8 cellular contexts compared by ENCODE assay signal in genomic region chr1:156123356-156124196, GRCh38. TPM values are rescaled to one million over a fixed set of nuclear protein-coding genes. Genes with fewer than 3 reads are reported as not detected.
A peak's percentile ranks its signal among the peaks of the same experiment; 100 is the strongest.
DNase-seq lines count a peak whose midpoint lies in the region; ATAC-seq and TF ChIP-seq lines count a peak whose summit lies in the region.

No MANE protein-coding gene starts in this region.

- H3F3A ChIP-seq in PC-9 (ENCODE audit: insufficient read depth, low read depth) = peaks cover 94% of the 10 kb centered on the region

- TF ChIP-seq CTCF in PC-9 (conservative IDR thresholded peaks at IDR 0.05) (peak; percentile 42; the same call in 1 of the 2 replicates), fibroblast of lung (conservative IDR thresholded peaks at IDR 0.05 in 1 of 2, IDR thresholded peaks at IDR 0.05 in 1 of 2; ENCODE audit: low read depth in 1 of 2, low read length in 2 of 2) (peak; percentile 30 to 35), thyroid gland (IDR thresholded peaks at IDR 0.05) (peak in 4 of 6 experiments; percentile 7 to 23 (median 12))

- H3K27ac Mint-ChIP-seq in activated T-helper 1 cell treated with anti-CD3 and anti-CD28 coated beads, Interleukin-12 subunit alpha, Interleukin-12 subunit beta, Interleukin-2, Interleukin-4 antibody, amounts not matched to agents 30 ng/mL and 10 ng/mL and 1 ng/mL, durations not matched to agents 14 hours and 24 hours and 36 hours = peak overlapping the region; percentile 66
- H3K27ac Mint-ChIP-seq in naive B cell = peak overlapping the region in 4 of 6 donors; percentile 11 to 70 (median 26)

- H3K27me3 ChIP-seq in Karpas-422 (ENCODE audit: low read length) (no peaks in the 10 kb centered on the region), PC-9 (ENCODE audit: insufficient read depth, low read depth) (no peaks in the 10 kb centered on the region), fibroblast of lung (ENCODE audit: control insufficient read depth, insufficient read depth, low read length) (no peaks in the 10 kb centered on the region), thyroid gland (no peaks in the 10 kb centered on the region)

- H3K4me3 ChIP-seq in Karpas-422 (ENCODE audit: low read length) (no peak overlapping the region), PC-9 (peak overlapping the region; percentile 56), fibroblast of lung (replicated peaks in 1 of 4; ENCODE audit: control extremely low read depth in 1 of 4, insufficient read depth in 1 of 4, low read depth in 3 of 4, low read length in 4 of 4) (peak overlapping the region; percentile 24 to 100 (median 36)), thyroid gland (replicated peaks in 1 of 3) (peak overlapping the region in 1 of 3 donors; percentile 28)

- peaks cover 62% of the 10 kb centered on the region for H3K4me1 Mint-ChIP-seq in activated T-helper 1 cell treated with anti-CD3 and anti-CD28 coated beads, Interleukin-12 subunit alpha, Interleukin-12 subunit beta, Interleukin-2, Interleukin-4 antibody, amounts not matched to agents 30 ng/mL and 10 ng/mL and 1 ng/mL, durations not matched to agents 14 hours and 24 hours and 36 hours (ENCODE audit: low read depth)
- peaks cover 11 to 23% (median 14%) of the 10 kb centered on the region in 3 donors for H3K4me1 Mint-ChIP-seq in naive B cell

- H3K4me3 Mint-ChIP-seq in activated T-helper 1 cell treated with anti-CD3 and anti-CD28 coated beads, Interleukin-12 subunit alpha, Interleukin-12 subunit beta, Interleukin-2, Interleukin-4 antibody, amounts not matched to agents 30 ng/mL and 10 ng/mL and 1 ng/mL, durations not matched to agents 14 hours and 24 hours and 36 hours = no peak overlapping the region
- no peak overlapping the region for H3K4me3 Mint-ChIP-seq in naive B cell

- CTCF ChIA-PET in PC-9 (lab: Charles Lee) = interaction anchor here (0.6 to 1.5 kb wide), 3 partner anchors 27 to 298 kb away, joined by 3 to 8 read pairs (median 4); partner anchors contain the start of gene ARHGEF2

- H2AFZ ChIP-seq in Karpas-422 (ENCODE audit: low read length) = no peak overlapping the region
- H2AFZ ChIP-seq in PC-9 = no peak overlapping the region
- no peak overlapping the region for H2AFZ ChIP-seq in fibroblast of lung (ENCODE audit: low read length)

- peaks cover 23% of the 10 kb centered on the region for H3K27me3 Mint-ChIP-seq in activated T-helper 1 cell treated with anti-CD3 and anti-CD28 coated beads, Interleukin-12 subunit alpha, Interleukin-12 subunit beta, Interleukin-2, Interleukin-4 antibody, amounts not matched to agents 30 ng/mL and 10 ng/mL and 1 ng/mL, durations not matched to agents 14 hours and 24 hours and 36 hours (ENCODE audit: insufficient read depth)
- H3K27me3 Mint-ChIP-seq in naive B cell = peaks cover 27 to 46% (median 41%) of the 10 kb centered on the region in 3 donors

- H3K9me2 ChIP-seq in Karpas-422 (replicated peaks; ENCODE audit: insufficient read depth, low read length) (no peaks in the 10 kb centered on the region), PC-9 (ENCODE audit: insufficient read depth) (no peaks in the 10 kb centered on the region)

- H3K79me2 ChIP-seq in Karpas-422 (ENCODE audit: low read length) (no peaks in the 10 kb centered on the region), PC-9 (ENCODE audit: low read depth) (peaks cover 80% of the 10 kb centered on the region), fibroblast of lung (ENCODE audit: control insufficient read depth, insufficient read depth, low read length) (peaks cover 94% of the 10 kb centered on the region)

- no peaks in the 10 kb centered on the region for H3K36me3 ChIP-seq in Karpas-422 (ENCODE audit: insufficient read depth, low read length)
- H3K36me3 ChIP-seq in PC-9 (ENCODE audit: low read depth) = 0 out of 2 replicates have a peak, but pooled peaks cover 9% of the 10 kb centered on the region
- peaks cover 13% of the 10 kb centered on the region for H3K36me3 ChIP-seq in fibroblast of lung (ENCODE audit: control insufficient read depth, insufficient read depth, low read length)
- no peaks in the 10 kb centered on the region for H3K36me3 ChIP-seq in thyroid gland

- H3K9me3 Mint-ChIP-seq in activated T-helper 1 cell treated with anti-CD3 and anti-CD28 coated beads, Interleukin-12 subunit alpha, Interleukin-12 subunit beta, Interleukin-2, Interleukin-4 antibody, amounts not matched to agents 30 ng/mL and 10 ng/mL and 1 ng/mL, durations not matched to agents 14 hours and 24 hours and 36 hours = no peaks in the 10 kb centered on the region
- H3K9me3 Mint-ChIP-seq in naive B cell = no peaks in the 10 kb centered on the region

- no peak overlapping the region for H3K27ac ChIP-seq in Karpas-422 (ENCODE audit: low read length)
- peak overlapping the region; percentile 98 for H3K27ac ChIP-seq in PC-9
- peak overlapping the region; percentile 99 for H3K27ac ChIP-seq in fibroblast of lung (ENCODE audit: insufficient read depth, low read length)
- peak overlapping the region; percentile 95 to 98 (median 98) for H3K27ac ChIP-seq in thyroid gland

- H4K20me1 ChIP-seq in Karpas-422 (ENCODE audit: insufficient read depth, low read depth, low read length) = no peaks in the 10 kb centered on the region
- peaks cover 13% of the 10 kb centered on the region for H4K20me1 ChIP-seq in PC-9 (ENCODE audit: insufficient read depth)
- no peaks in the 10 kb centered on the region for H4K20me1 ChIP-seq in fibroblast of lung (ENCODE audit: control insufficient read depth, extremely low read depth, insufficient read depth, low read length)

- 8 to 14% methylated on average over 10 to 14 of the region's 14 CpGs for WGBS in thyroid gland, 2 donors

- peak; percentile 92 for DNase-seq in COR-L47 (lab: John Stamatoyannopoulos, UW)
- peak; percentile 44 for DNase-seq in Karpas-422
- peak; percentile 94 to 95 for DNase-seq in PC-9
- no peak for DNase-seq in activated T-helper 1 cell treated with anti-CD3 and anti-CD28 coated beads, Interleukin-12 subunit alpha, Interleukin-12 subunit beta, Interleukin-2, Interleukin-4 antibody, amounts not matched to agents 30 ng/mL and 10 ng/mL and 1 ng/mL, durations not matched to agents 14 hours and 24 hours and 36 hours (ENCODE audit: low spot score)
- DNase-seq in fibroblast of lung (ENCODE audit: low read depth in 2 of 2) = peak; percentile 97 to 98
- no peak for DNase-seq in naive B cell
- DNase-seq in thyroid gland = peak; percentile 98

- ATAC-seq in naive B cell (ENCODE audit: low read depth in 2 of 2) (peak; percentile 14 to 15), HG02981 (IDR thresholded peaks at IDR 0.05; ENCODE audit: unreplicated experiment) (no peak)

- H3K9ac ChIP-seq in Karpas-422 (ENCODE audit: low read length) = 0 out of 2 replicates have a peak overlapping the region, but pooled peaks have one; percentile 20
- peak overlapping the region; percentile 60 for H3K9ac ChIP-seq in fibroblast of lung (ENCODE audit: insufficient read depth, low read length)

- POLR2A ChIA-PET in PC-9 (lab: Charles Lee; ENCODE audit: unreplicated experiment) = interaction anchor here (0.6 to 1.5 kb wide), 5 partner anchors 17 to 995 kb away, joined by 3 to 18 read pairs (median 5); no protein-coding TSS in a partner anchor

- peaks cover 23% of the 10 kb centered on the region for H3K4me1 ChIP-seq in Karpas-422 (ENCODE audit: low read length)
- peaks cover 98% of the 10 kb centered on the region for H3K4me1 ChIP-seq in PC-9 (replicated peaks; ENCODE audit: insufficient read depth)
- peaks cover 47% of the 10 kb centered on the region for H3K4me1 ChIP-seq in fibroblast of lung (ENCODE audit: control insufficient read depth, extremely low read depth, insufficient read depth, low read length)
- peaks cover 95 to 100% of the 10 kb centered on the region in 2 donors for H3K4me1 ChIP-seq in thyroid gland

- TF ChIP-seq POLR2A in thyroid gland (IDR thresholded peaks at IDR 0.05) = peak; percentile 59 to 83

- no TSS peak for BruUV-seq in PC-9 (replicated peaks; lab: Mats Ljungman, UMichigan)

- H3K36me3 Mint-ChIP-seq in activated T-helper 1 cell treated with anti-CD3 and anti-CD28 coated beads, Interleukin-12 subunit alpha, Interleukin-12 subunit beta, Interleukin-2, Interleukin-4 antibody, amounts not matched to agents 30 ng/mL and 10 ng/mL and 1 ng/mL, durations not matched to agents 14 hours and 24 hours and 36 hours (ENCODE audit: low read depth) = peaks cover under 1% of the 10 kb centered on the region
- no peaks in the 10 kb centered on the region for H3K36me3 Mint-ChIP-seq in naive B cell

- intact Hi-C loops in PC-9 (cut with micrococcal nuclease; ENCODE audit: unreplicated experiment) (loop anchor here (1.0 to 10.0 kb wide), 3 partner anchors 9 to 381 kb away; partner anchors contain the start of genes LMNA and MEF2D), thyroid gland (cut with DNase I) (no loop called here)
- intact Hi-C loops in activated T-helper 1 cell treated with anti-CD3 and anti-CD28 coated beads, Interleukin-12 subunit alpha, Interleukin-12 subunit beta, Interleukin-2, Interleukin-4 antibody, amounts not matched to agents 30 ng/mL and 10 ng/mL and 1 ng/mL, durations not matched to agents 14 hours and 24 hours and 36 hours (cut with micrococcal nuclease) = loop anchor here (1.0 kb wide), 1 partner anchor 9 kb away; the partner anchor contains the start of gene LMNA

- H3K4me2 ChIP-seq in Karpas-422 (ENCODE audit: low read depth, low read length, poor library complexity, severe bottlenecking) = peak overlapping the region; percentile 23
- H3K4me2 ChIP-seq in PC-9 = peak overlapping the region; percentile 99
- peak overlapping the region; percentile 85 for H3K4me2 ChIP-seq in fibroblast of lung (ENCODE audit: extremely low read depth, insufficient read depth, low read length)

- H3K9me3 ChIP-seq in Karpas-422 (ENCODE audit: low read length) = no peaks in the 10 kb centered on the region
- H3K9me3 ChIP-seq in PC-9 (ENCODE audit: insufficient read depth, low read depth) = no peaks in the 10 kb centered on the region
- no peaks in the 10 kb centered on the region for H3K9me3 ChIP-seq in fibroblast of lung (ENCODE audit: control insufficient read depth, insufficient read depth, low read depth, low read length)
- H3K9me3 ChIP-seq in thyroid gland = no peaks in the 10 kb centered on the region

RNA-seq across cellular contexts. Expression of gene LMNA, which starts 9.1 kb away (rescaled TPM):
- total RNA-seq in Karpas-422 (2014; rRNA removed; shearing (Covaris generic); ENCODE audit: low replicate concordance) = 27.5 and 41.6 TPM in 2 replicates
- total RNA-seq in PC-9 (2021) (569 and 580 TPM in 2 replicates), fibroblast of lung (780 and 1,150 TPM in 2 replicates), thyroid gland (100 to 1,000 TPM; 235 to 412 (median 327) TPM)
- total RNA-seq in activated T-helper 1 cell treated with anti-CD3 and anti-CD28 coated beads, Interleukin-12 subunit alpha, Interleukin-12 subunit beta, Interleukin-2, Interleukin-4 antibody, amounts not matched to agents 30 ng/mL and 10 ng/mL and 1 ng/mL, durations not matched to agents 14 hours and 24 hours and 36 hours = 80.1 and 84.1 TPM in 2 replicates
- polyA plus RNA-seq in fibroblast of lung (613 and 813 TPM in 2 replicates), naive B cell (ENCODE audit: low read depth in 6 of 6) (1 to 10 TPM in 4 of 6 donors, under 1 TPM in 2; 0.33 to 3.0 (median 1.4) TPM)
- 891 and 1,369 TPM in 2 replicates for polyA plus RNA-seq in fibroblast of lung (2012)
- polyA minus RNA-seq in fibroblast of lung (ENCODE audit: low replicate concordance) = 720 and 826 TPM in 2 replicates

RNA-seq across cellular contexts. Expression of gene SEMA4A, which starts 29.8 kb away (rescaled TPM):
- 46.7 and 66.7 TPM in 2 replicates for total RNA-seq in Karpas-422 (2014; rRNA removed; shearing (Covaris generic); ENCODE audit: low replicate concordance)
- total RNA-seq in PC-9 (2021) (16.2 and 19.1 TPM in 2 replicates), fibroblast of lung (0.77 and 0.99 TPM in 2 replicates), thyroid gland (10 to 100 TPM; 21.5 to 50.8 (median 37.5) TPM)
- total RNA-seq in activated T-helper 1 cell treated with anti-CD3 and anti-CD28 coated beads, Interleukin-12 subunit alpha, Interleukin-12 subunit beta, Interleukin-2, Interleukin-4 antibody, amounts not matched to agents 30 ng/mL and 10 ng/mL and 1 ng/mL, durations not matched to agents 14 hours and 24 hours and 36 hours = 8.8 and 9.0 TPM in 2 replicates
- polyA plus RNA-seq in fibroblast of lung (0.24 and 0.27 TPM in 2 replicates), naive B cell (ENCODE audit: low read depth in 6 of 6) (10 to 100 TPM; 23.3 to 37.3 (median 29.5) TPM)
- polyA plus RNA-seq in fibroblast of lung (2012) = 0.28 and 0.44 TPM in 2 replicates
- polyA minus RNA-seq in fibroblast of lung (ENCODE audit: low replicate concordance) = 0.27 and 1.8 TPM in 2 replicates

RNA-seq across cellular contexts. Expression of gene MEX3A, which starts 41.3 kb away (rescaled TPM):
- total RNA-seq in Karpas-422 (2014; rRNA removed; shearing (Covaris generic); ENCODE audit: low replicate concordance) = 2.3 and 2.5 TPM in 2 replicates
- 6.6 and 7.2 TPM in 2 replicates for total RNA-seq in PC-9 (2021)
- total RNA-seq in activated T-helper 1 cell treated with anti-CD3 and anti-CD28 coated beads, Interleukin-12 subunit alpha, Interleukin-12 subunit beta, Interleukin-2, Interleukin-4 antibody, amounts not matched to agents 30 ng/mL and 10 ng/mL and 1 ng/mL, durations not matched to agents 14 hours and 24 hours and 36 hours = 0.27 and 0.41 TPM in 2 replicates
- total RNA-seq in fibroblast of lung = 1.5 and 1.7 TPM in 2 replicates
- 0.96 and 2.1 TPM in 2 replicates for polyA plus RNA-seq in fibroblast of lung
- 0.94 and 2.9 TPM in 2 replicates for polyA plus RNA-seq in fibroblast of lung (2012)
- polyA minus RNA-seq in fibroblast of lung (ENCODE audit: low replicate concordance) = 2.4 and 3.9 TPM in 2 replicates
- under 1 TPM in 2 of 6 donors, not detected in 4; 0.05 to 0.13 TPM for polyA plus RNA-seq in naive B cell (ENCODE audit: low read depth in 6 of 6)
- total RNA-seq in thyroid gland = 1 to 10 TPM in 1 of 4 donors, under 1 TPM in 3; 0.17 to 1.8 (median 0.33) TPM

Comparison
In these comparisons a context has a peak if more than half of its experiments do, and no peak if none do; other contexts are left out.
1. DNase-seq: peak in COR-L47 (single experiment), Karpas-422 (single experiment), PC-9 (2 of 2), fibroblast of lung (2 of 2) and thyroid gland (2 of 2); none in activated T-helper 1 cell treated with anti-CD3 and anti-CD28 coated beads, Interleukin-12 subunit alpha, Interleukin-12 subunit beta, Interleukin-2, Interleukin-4 antibody, amounts not matched to agents 30 ng/mL and 10 ng/mL and 1 ng/mL, durations not matched to agents 14 hours and 24 hours and 36 hours (single experiment) and naive B cell (single experiment).
2. H3K4me2 ChIP-seq: peak in every context shown above with its lines; median percentile 99 in PC-9; 85 in fibroblast of lung; 23 in Karpas-422.
3. Peak in every context shown above with its lines, with median percentiles within 50 percentile points of each other: CTCF ChIP-seq.